Comparison of ENCODE assay signal across 22 cellular contexts in genomic region chr7:11969627-11970026, GRCh38.
"Had no signal": no experiment of that assay in that cellular context is flagged by ENCODE, and none has a peak within 500 bp of the region (broad histone marks: within the 10 kb centered on the region; RNA-seq: fewer than 3 reads in every experiment).

No MANE protein-coding gene starts in this region.

- H3K4me3 ChIP-seq: gastrocnemius medialis, heart left ventricle, tibial artery had no signal

- H3K4me1 ChIP-seq: gastrocnemius medialis, heart left ventricle, tibial artery had no signal

- H3K27ac ChIP-seq: gastrocnemius medialis, heart left ventricle, tibial artery had no signal

- DNase-seq: activated B cell treated with CpG ODN at 0.5 μM for 24 hours; activated CD4-positive, alpha-beta memory T cell treated with anti-CD3 and anti-CD28 coated beads for 36 hours; activated CD4-positive, alpha-beta T cell treated with anti-CD3 and anti-CD28 coated beads for 4 hours; activated gamma-delta T cell treated with Interleukin-2 at 50 U/mL for 16 hours; activated T-cell treated with anti-CD3 and anti-CD28 coated beads for 4 hours; cerebellar nuclear complex; cortex of kidney; gastrocnemius medialis; heart left ventricle; immature natural killer cell; kidney glomerular epithelial cell; left ventricle myocardium superior; naive B cell; stimulated activated CD4-positive, alpha-beta T cell treated with anti-CD3 and anti-CD28 coated beads, Interleukin-2, amount 100 ng/mL, for 24 hours; stimulated activated naive CD8-positive, alpha-beta T cell treated with anti-CD3 and anti-CD28 coated beads, Interleukin-15, Interleukin-2, amounts not matched to agents 100 U/mL and 50 U/mL, for 24 hours; substantia nigra; tibial artery had no signal

- H3K27ac Mint-ChIP-seq: activated B cell treated with CpG ODN at 0.5 μM for 24 hours; activated CD4-positive, alpha-beta memory T cell treated with anti-CD3 and anti-CD28 coated beads for 36 hours; activated naive CD4-positive, alpha-beta T cell treated with anti-CD3 and anti-CD28 coated beads, Interleukin-2, amount 50 U/mL, for 72 hours; activated T-helper 1 cell treated with anti-CD3 and anti-CD28 coated beads, Interleukin-12 subunit alpha, Interleukin-12 subunit beta, Interleukin-2, Interleukin-4 antibody, amounts not matched to agents 30 ng/mL and 10 ng/mL and 1 ng/mL, durations not matched to agents 14 hours and 24 hours and 36 hours; immature natural killer cell; naive B cell; progenitor cell of endocrine pancreas had no signal

- H3K4me1 Mint-ChIP-seq: activated B cell treated with CpG ODN at 0.5 μM for 24 hours, immature natural killer cell, naive B cell had no signal

- H3K9me3 Mint-ChIP-seq: activated T-helper 1 cell treated with anti-CD3 and anti-CD28 coated beads, Interleukin-12 subunit alpha, Interleukin-12 subunit beta, Interleukin-2, Interleukin-4 antibody, amounts not matched to agents 30 ng/mL and 10 ng/mL and 1 ng/mL, durations not matched to agents 14 hours and 24 hours and 36 hours had no signal

- H3K9me3 ChIP-seq: gastrocnemius medialis had no signal

- H3K27me3 ChIP-seq: gastrocnemius medialis, heart left ventricle, tibial artery had no signal

- ATAC-seq: activated naive CD4-positive, alpha-beta T cell treated with anti-CD3 and anti-CD28 coated beads, Interleukin-2, amount 50 U/mL, for 72 hours; esophagus mucosa; gastrocnemius medialis; heart left ventricle; left ventricle myocardium superior; stimulated activated naive CD8-positive, alpha-beta T cell treated with anti-CD3 and anti-CD28 coated beads, Interleukin-15, Interleukin-2, amounts not matched to agents 100 U/mL and 50 U/mL, for 24 hours had no signal

- H3K4me3 Mint-ChIP-seq: activated B cell treated with CpG ODN at 0.5 μM for 24 hours; activated CD4-positive, alpha-beta memory T cell treated with anti-CD3 and anti-CD28 coated beads for 36 hours; activated T-helper 1 cell treated with anti-CD3 and anti-CD28 coated beads, Interleukin-12 subunit alpha, Interleukin-12 subunit beta, Interleukin-2, Interleukin-4 antibody, amounts not matched to agents 30 ng/mL and 10 ng/mL and 1 ng/mL, durations not matched to agents 14 hours and 24 hours and 36 hours; immature natural killer cell; naive B cell; neural crest cell had no signal

- H3K36me3 Mint-ChIP-seq: activated CD4-positive, alpha-beta memory T cell treated with anti-CD3 and anti-CD28 coated beads for 36 hours; activated naive CD4-positive, alpha-beta T cell treated with anti-CD3 and anti-CD28 coated beads, Interleukin-2, amount 50 U/mL, for 72 hours had no signal

- H3K27me3 Mint-ChIP-seq: activated B cell treated with CpG ODN at 0.5 μM for 24 hours, naive B cell, progenitor cell of endocrine pancreas had no signal

- H3K36me3 ChIP-seq: gastrocnemius medialis, heart left ventricle, tibial artery had no signal
